ENCODE assay signal across 11 cellular contexts in genomic region chr3:156750191-156750873, GRCh38.
DNase-seq lines count a peak whose midpoint lies in the region; ATAC-seq and TF ChIP-seq lines count a peak whose summit lies in the region.
"Had no signal": no experiment of that assay in that cellular context is flagged by ENCODE, and none has a peak within 500 bp of the region (broad histone marks: within the 10 kb centered on the region; RNA-seq: fewer than 3 reads in every experiment).

No MANE protein-coding gene starts in this region.

- H3F3A ChIP-seq in SK-N-SH (replicated peaks; ENCODE audit: insufficient read depth): no peaks in the 10 kb centered on the region

- H3K9me3 ChIP-seq in SK-N-SH: 0 out of 2 replicates have a peak, but pooled peaks cover 6% of the 10 kb centered on the region
- H3K9me3 ChIP-seq in SK-N-MC (ENCODE audit: low read depth, low read length): no peaks in the 10 kb centered on the region
- H3K9me3 ChIP-seq in iPS-18a (ENCODE audit: control insufficient read depth, low read depth, low read length): peaks cover 4% of the 10 kb centered on the region
- H3K9me3 ChIP-seq in vagina: no peaks in the 10 kb centered on the region
- H3K9me3 ChIP-seq: neutrophil had no signal

- H3K4me3 Mint-ChIP-seq in stimulated activated naive CD8-positive, alpha-beta T cell treated with anti-CD3 and anti-CD28 coated beads, Interleukin-15, amount 100 ng/mL, for 72 hours: no peak overlapping the region
- H3K4me3 Mint-ChIP-seq: activated CD4-positive, alpha-beta T cell treated with anti-CD3 and anti-CD28 coated beads, Interleukin-2, amount 10 ng/mL, durations not matched to agents 7 days and 5 days; activated naive CD8-positive, alpha-beta T cell treated with anti-CD3 and anti-CD28 coated beads for 36 hours had no signal

- H3K36me3 ChIP-seq in SK-N-SH (replicated peaks in 1 of 2; ENCODE audit: control insufficient read depth in 1 of 2, insufficient read depth in 2 of 2, low read length in 1 of 2) (no peaks in the 10 kb centered on the region), SK-N-MC (ENCODE audit: insufficient read depth, low read length) (no peaks in the 10 kb centered on the region), iPS-18a (ENCODE audit: control insufficient read depth, low read depth, low read length) (no peaks in the 10 kb centered on the region), vagina (no peaks in the 10 kb centered on the region)
- H3K36me3 ChIP-seq: neutrophil had no signal

- no peak for TF ChIP-seq CTCF in SK-N-SH (IDR thresholded peaks at IDR 0.05)
- no peak for TF ChIP-seq CTCF in vagina (IDR thresholded peaks at IDR 0.05)

- H3K4me1 Mint-ChIP-seq in stimulated activated naive CD8-positive, alpha-beta T cell treated with anti-CD3 and anti-CD28 coated beads, Interleukin-15, amount 100 ng/mL, for 72 hours: peaks cover 9% of the 10 kb centered on the region
- H3K4me1 Mint-ChIP-seq: activated CD4-positive, alpha-beta T cell treated with anti-CD3 and anti-CD28 coated beads, Interleukin-2, amount 10 ng/mL, durations not matched to agents 7 days and 5 days had no signal

- CTCF ChIA-PET in SK-N-SH (lab: Yijun Ruan, JAX): no interaction called here

- DNase-seq in SK-N-SH (no peak), SK-N-MC (ENCODE audit: low read depth, low spot score) (no peak), vagina (ENCODE audit: extremely low spot score in 2 of 2) (no peak), posterior vena cava (ENCODE audit: low spot score) (no peak), NCI-H226 (no peak)
- no peak for DNase-seq in stimulated activated naive CD8-positive, alpha-beta T cell treated with anti-CD3 and anti-CD28 coated beads, Interleukin-15, amount 100 ng/mL, for 72 hours
- DNase-seq: activated CD4-positive, alpha-beta T cell treated with anti-CD3 and anti-CD28 coated beads, Interleukin-2, amount 10 ng/mL, durations not matched to agents 7 days and 5 days; activated naive CD8-positive, alpha-beta T cell treated with anti-CD3 and anti-CD28 coated beads for 36 hours had no signal

- TF ChIP-seq RAD21 in SK-N-SH (IDR thresholded peaks at IDR 0.05; ENCODE audit: low read length): no peak

- H3K9me2 ChIP-seq in SK-N-SH: no peaks in the 10 kb centered on the region

- H3K27me3 Mint-ChIP-seq in stimulated activated naive CD8-positive, alpha-beta T cell treated with anti-CD3 and anti-CD28 coated beads, Interleukin-15, amount 100 ng/mL, for 72 hours: peaks cover 33% of the 10 kb centered on the region

- intact Hi-C loops in vagina (cut with DNase I) (no loop called here), posterior vena cava (cut with DNase I) (no loop called here)

- H3K4me3 ChIP-seq in SK-N-SH (ENCODE audit: low read depth in 2 of 2, low read length in 1 of 2) (no peak overlapping the region), SK-N-MC (peak overlapping the region; percentile 73), iPS-18a (ENCODE audit: low read length) (peak overlapping the region; percentile 8), vagina (no peak overlapping the region)

- no peak for TF ChIP-seq EP300 in SK-N-SH (IDR thresholded peaks at IDR 0.05; ENCODE audit: borderline replicate concordance in 1 of 2, low read depth in 1 of 2, low read length in 1 of 2)

- H3K27ac ChIP-seq in SK-N-SH (ENCODE audit: low read depth in 2 of 2, low read length in 1 of 2): no peak overlapping the region
- peak overlapping the region; percentile 99 for H3K27ac ChIP-seq in SK-N-MC
- H3K27ac ChIP-seq in iPS-18a (ENCODE audit: low read length): peak overlapping the region; percentile 66
- H3K27ac ChIP-seq in vagina: peak overlapping the region; percentile 57
- H3K27ac ChIP-seq: neutrophil had no signal

- no peak overlapping the region for H3K4me2 ChIP-seq in SK-N-SH

- H4K20me1 ChIP-seq in SK-N-SH (ENCODE audit: insufficient read depth): no peaks in the 10 kb centered on the region

- no peak for TF ChIP-seq POLR2A in vagina (IDR thresholded peaks at IDR 0.05)

- 63% methylated on average over 2 of the region's 3 CpGs for WGBS in SK-N-SH (ENCODE audit: low lambda C conversion rate)

- no peak overlapping the region for H3K27ac Mint-ChIP-seq in stimulated activated naive CD8-positive, alpha-beta T cell treated with anti-CD3 and anti-CD28 coated beads, Interleukin-15, amount 100 ng/mL, for 72 hours
- H3K27ac Mint-ChIP-seq: activated CD4-positive, alpha-beta T cell treated with anti-CD3 and anti-CD28 coated beads, Interleukin-2, amount 10 ng/mL, durations not matched to agents 7 days and 5 days; activated naive CD8-positive, alpha-beta T cell treated with anti-CD3 and anti-CD28 coated beads for 36 hours had no signal

- H3K27me3 ChIP-seq in SK-N-SH (ENCODE audit: insufficient read depth) (no peaks in the 10 kb centered on the region), iPS-18a (ENCODE audit: control insufficient read depth, insufficient read depth, low read length) (no peaks in the 10 kb centered on the region), vagina (no peaks in the 10 kb centered on the region)

- POLR2A ChIA-PET in SK-N-SH (lab: Yijun Ruan, JAX): interaction anchor here (1.6 kb wide), 1 partner anchor 339 kb away, joined by 4 read pairs; no protein-coding TSS in a partner anchor

- H3K9ac ChIP-seq in SK-N-SH (no peak overlapping the region), SK-N-MC (ENCODE audit: insufficient read length) (peak overlapping the region; percentile 74), iPS-18a (ENCODE audit: low read length) (peak overlapping the region; percentile 8)

- no peaks in the 10 kb centered on the region for H3K79me2 ChIP-seq in SK-N-SH (ENCODE audit: insufficient read depth)

- H3K9me3 Mint-ChIP-seq in stimulated activated naive CD8-positive, alpha-beta T cell treated with anti-CD3 and anti-CD28 coated beads, Interleukin-15, amount 100 ng/mL, for 72 hours: peaks cover 5 to 16% of the 10 kb centered on the region in 2 donors

- H3K4me1 ChIP-seq in SK-N-SH (ENCODE audit: control insufficient read depth in 1 of 2, insufficient read depth in 2 of 2, low read depth in 1 of 2, low read length in 1 of 2): peaks cover 13 to 16% of the 10 kb centered on the region in 2 experiments; a peak in 3 of 4 replicates
- peaks cover 32% of the 10 kb centered on the region for H3K4me1 ChIP-seq in iPS-18a (ENCODE audit: control insufficient read depth, low read depth, low read length)
- H3K4me1 ChIP-seq in vagina: peaks cover 23% of the 10 kb centered on the region

- peak; percentile 45 for ATAC-seq in SK-N-SH treated with all-trans-retinoic acid at 6 μM for 48 hours
- ATAC-seq in stimulated activated naive CD8-positive, alpha-beta T cell treated with anti-CD3 and anti-CD28 coated beads, Interleukin-15, amount 100 ng/mL, for 72 hours: no peak

- H2AFZ ChIP-seq in SK-N-SH (ENCODE audit: low read depth): no peak overlapping the region

TF ChIP-seq in SK-N-SH treated with all-trans-retinoic acid at 6 μM for 48 hours, 23 proteins besides CTCF, POLR2A, EP300 and RAD21:
- TF ChIP-seq OSR1 (CRISPR knock-in tag; IDR thresholded peaks at IDR 0.05): no peak
- no peak for TF ChIP-seq RARB (CRISPR knock-in tag; IDR thresholded peaks at IDR 0.05)
- TF ChIP-seq ZC3H10 (CRISPR knock-in tag; IDR thresholded peaks at IDR 0.05): no peak
- no peak for TF ChIP-seq ESRRG (CRISPR knock-in tag; IDR thresholded peaks at IDR 0.05)
- no peak for TF ChIP-seq SNAI2 (CRISPR knock-in tag; IDR thresholded peaks at IDR 0.05)
- no peak for TF ChIP-seq POU6F1 (CRISPR knock-in tag; IDR thresholded peaks at IDR 0.05; ENCODE audit: borderline replicate concordance, low read depth)
- TF ChIP-seq ARNTL (CRISPR knock-in tag; IDR thresholded peaks at IDR 0.05; ENCODE audit: borderline replicate concordance, low read depth): no peak
- no peak for TF ChIP-seq GLIS3 (CRISPR knock-in tag; IDR thresholded peaks at IDR 0.05)
- TF ChIP-seq ZFP3 (CRISPR knock-in tag; IDR thresholded peaks at IDR 0.05): no peak
- TF ChIP-seq ISL1 (CRISPR knock-in tag; IDR thresholded peaks at IDR 0.05): no peak
TF ChIP-seq in SK-N-SH treated with all-trans-retinoic acid at 6 μM for 48 hours: peak in this region for 0.

TF ChIP-seq in SK-N-SH, 30 proteins besides CTCF, POLR2A, EP300 and RAD21 (continues in another document):
- TF ChIP-seq POLR2AphosphoS5 (IDR thresholded peaks at IDR 0.05; ENCODE audit: low read depth, low read length) (no peak), RXRA (IDR thresholded peaks at IDR 0.05; ENCODE audit: borderline replicate concordance, low read depth) (no peak), USF1 (IDR thresholded peaks at IDR 0.05; ENCODE audit: borderline replicate concordance, low read depth) (no peak), SMC3 (IDR thresholded peaks at IDR 0.05; ENCODE audit: low read depth, low read length) (no peak), MEF2A (IDR thresholded peaks at IDR 0.05; ENCODE audit: borderline replicate concordance, low read depth) (no peak), TCF12 (IDR thresholded peaks at IDR 0.05) (no peak), IRF3 (IDR thresholded peaks at IDR 0.05; ENCODE audit: low read depth, low read length) (no peak), YY1 (IDR thresholded peaks at IDR 0.05; ENCODE audit: low read depth) (no peak), SIN3A (IDR thresholded peaks at IDR 0.05; ENCODE audit: borderline replicate concordance, low read depth, low read length) (no peak), EZH2phosphoT487 (IDR thresholded peaks at IDR 0.05; ENCODE audit: borderline replicate concordance, low read depth) (no peak), GABPA (IDR thresholded peaks at IDR 0.05; ENCODE audit: low read depth) (no peak)

Comparison
In these comparisons a context has a peak if more than half of its experiments do, and no peak if none do; other contexts are left out.
1. H3K27ac ChIP-seq: peak in SK-N-MC (single experiment), iPS-18a (single experiment) and vagina (single experiment); none in SK-N-SH (0 of 2).
2. H3K4me3 ChIP-seq: peak in SK-N-MC (single experiment) and iPS-18a (single experiment); none in SK-N-SH (0 of 2) and vagina (0 of 2).